ENCODE assay signal across 8 cellular contexts in the genomic region with DNA sequence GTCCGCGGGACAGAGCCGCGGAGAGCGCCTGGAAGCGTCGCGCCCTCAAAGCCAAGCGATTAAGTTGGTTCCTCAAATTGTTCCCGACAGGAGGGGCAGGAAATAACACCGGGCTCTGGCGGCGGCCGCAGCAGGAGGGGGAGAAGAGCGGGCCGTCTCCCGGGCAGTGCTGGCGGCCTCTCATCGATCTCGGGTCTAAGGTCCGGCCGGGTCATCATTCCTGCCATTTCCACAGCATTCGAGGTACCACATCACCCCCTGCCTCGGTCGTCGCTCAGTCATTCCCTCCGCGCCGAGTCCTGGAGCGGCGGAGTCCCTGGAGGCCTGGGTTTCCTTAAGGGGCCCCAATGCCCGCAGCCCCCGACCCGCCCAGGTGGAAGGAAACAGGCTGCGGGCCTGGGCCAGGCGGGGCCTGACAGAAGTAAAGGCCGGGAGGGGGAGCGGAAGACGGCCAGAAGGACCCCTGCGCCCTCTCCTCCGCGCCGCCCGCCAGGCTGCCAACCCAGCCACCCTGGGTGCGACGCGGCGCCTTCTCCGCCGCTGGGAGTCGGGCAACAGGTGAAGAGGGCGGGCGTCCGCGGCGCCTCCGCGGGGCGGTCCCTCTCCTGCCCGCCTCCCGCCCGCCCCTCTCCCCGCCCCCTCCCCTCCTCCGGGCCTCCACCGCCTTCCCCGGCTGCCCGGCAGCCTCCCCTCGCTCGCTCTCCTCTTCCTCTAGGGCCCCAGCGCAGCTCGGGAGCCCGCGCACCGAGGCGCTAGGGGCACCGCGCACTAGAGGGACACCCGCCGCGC. TPM values are rescaled to one million over a fixed set of nuclear protein-coding genes. Genes with fewer than 3 reads are reported as not detected.
DNase-seq lines count a peak whose midpoint lies in the region; ATAC-seq and TF ChIP-seq lines count a peak whose summit lies in the region.

A gene with protein sequence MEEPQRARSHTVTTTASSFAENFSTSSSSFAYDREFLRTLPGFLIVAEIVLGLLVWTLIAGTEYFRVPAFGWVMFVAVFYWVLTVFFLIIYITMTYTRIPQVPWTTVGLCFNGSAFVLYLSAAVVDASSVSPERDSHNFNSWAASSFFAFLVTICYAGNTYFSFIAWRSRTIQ (plus strand): TSS at position 654 of the 789 bp plus-strand sequence. CDS start 293 bp downstream, outside the sequence.

- TF ChIP-seq POLR2A in gastrocnemius medialis (IDR thresholded peaks at IDR 0.05) = peak; percentile 20 to 59

- H3K27me3 Mint-ChIP-seq in activated naive CD8-positive, alpha-beta T cell treated with anti-CD3 and anti-CD28 coated beads for 36 hours = peaks cover 20% of the 10 kb centered on the region

- H3K27ac Mint-ChIP-seq in activated naive CD8-positive, alpha-beta T cell treated with anti-CD3 and anti-CD28 coated beads for 36 hours = no peak within 1 kb of the TSS

- no peaks in the 10 kb centered on the region for H3K36me3 ChIP-seq in right atrium auricular region
- no peaks in the 10 kb centered on the region for H3K36me3 ChIP-seq in gastrocnemius medialis

- peak; percentile 81 for ATAC-seq in SK-N-SH treated with all-trans-retinoic acid at 6 μM for 48 hours
- ATAC-seq in gastrocnemius medialis = peak; percentile 35 to 67
- ATAC-seq in HG03280 (IDR thresholded peaks at IDR 0.05; ENCODE audit: unreplicated experiment) = no peak

- H3K4me3 ChIP-seq in right atrium auricular region (peak within 1 kb of the TSS; percentile 65 to 67), gastrocnemius medialis (peak within 1 kb of the TSS; percentile 60 to 79 (median 65))

- peaks cover 15% of the 10 kb centered on the region for H3K9me3 Mint-ChIP-seq in activated naive CD8-positive, alpha-beta T cell treated with anti-CD3 and anti-CD28 coated beads for 36 hours

- H3K9me3 ChIP-seq in right atrium auricular region (peaks cover 0 to 11% of the 10 kb centered on the region in 2 donors), gastrocnemius medialis (no peaks in the 10 kb centered on the region)

- intact Hi-C loops in gastrocnemius medialis (cut with DNase I; ENCODE audit: low total_unique reads) = loop anchor here (2.0 kb wide), 1 partner anchor 59 kb away; no protein-coding TSS in a partner anchor

- H3K4me1 ChIP-seq in right atrium auricular region (peaks cover 0 to 15% of the 10 kb centered on the region in 2 donors), gastrocnemius medialis (peaks cover 0 to 5% of the 10 kb centered on the region in 2 donors)

- no peak for TF ChIP-seq EP300 in Ishikawa (IDR thresholded peaks at IDR 0.05; ENCODE audit: borderline replicate concordance)

- H3K4me3 Mint-ChIP-seq in activated naive CD8-positive, alpha-beta T cell treated with anti-CD3 and anti-CD28 coated beads for 36 hours = peak within 1 kb of the TSS; percentile 81

- H3K27me3 ChIP-seq in right atrium auricular region = no peaks in the 10 kb centered on the region
- H3K27me3 ChIP-seq in gastrocnemius medialis = peaks cover 7 to 31% (median 8%) of the 10 kb centered on the region in 3 donors

- H3K36me3 Mint-ChIP-seq in activated naive CD8-positive, alpha-beta T cell treated with anti-CD3 and anti-CD28 coated beads for 36 hours = peaks cover 2% of the 10 kb centered on the region

- TF ChIP-seq RAD21 in Ishikawa (IDR thresholded peaks at IDR 0.05; ENCODE audit: low read depth) = no peak

- in situ Hi-C loops in gastrocnemius medialis (cut with MboI; ENCODE audit: low sequenced_read_pairs in 4 of 4) = no loop called here

- no peak for TF ChIP-seq CTCF in right atrium auricular region (IDR thresholded peaks at IDR 0.05)
- TF ChIP-seq CTCF in gastrocnemius medialis (IDR thresholded peaks at IDR 0.05 in 4 of 5, conservative IDR thresholded peaks at IDR 0.05 in 1 of 5) = no peak

- peaks cover 12% of the 10 kb centered on the region for H3K4me1 Mint-ChIP-seq in activated naive CD8-positive, alpha-beta T cell treated with anti-CD3 and anti-CD28 coated beads for 36 hours

- peak within 1 kb of the TSS; percentile 65 to 84 for H3K27ac ChIP-seq in right atrium auricular region
- H3K27ac ChIP-seq in gastrocnemius medialis = peak within 1 kb of the TSS; percentile 43 to 82 (median 78)

- DNase-seq in activated CD4-positive, CD25-positive, alpha-beta regulatory T cell (lab: John Stamatoyannopoulos, UW) = peak; percentile 16 to 46 (median 38)
- DNase-seq in activated CD4-positive, CD25-positive, alpha-beta regulatory T cell treated with anti-CD3 and anti-CD28 coated beads, Interleukin-2, amount 50 U/mL, for 72 hours = no peak
- peak; percentile 71 for DNase-seq in activated naive CD8-positive, alpha-beta T cell treated with anti-CD3 and anti-CD28 coated beads for 36 hours
- no peak for DNase-seq in right atrium auricular region (ENCODE audit: low spot score)
- no peak for DNase-seq in gastrocnemius medialis

TF ChIP-seq in Ishikawa, 13 proteins besides CTCF, POLR2A, EP300 and RAD21:
- TF ChIP-seq NFIC (IDR thresholded peaks at IDR 0.05) (no peak), YY1 (IDR thresholded peaks at IDR 0.05; ENCODE audit: low read depth) (0 out of 2 replicates have a peak, but pooled peaks have one; percentile 19), MAX (IDR thresholded peaks at IDR 0.05) (peak; percentile 71), CEBPB (IDR thresholded peaks at IDR 0.05) (no peak), TAF1 (IDR thresholded peaks at IDR 0.05; ENCODE audit: low read depth) (peak; percentile 41; the same call in 1 of the 2 replicates), ZBTB7A (IDR thresholded peaks at IDR 0.05; ENCODE audit: low read depth) (peak; percentile 31; the same call in 1 of the 2 replicates), TCF12 (IDR thresholded peaks at IDR 0.05; ENCODE audit: low read depth) (0 out of 2 replicates have a peak, but pooled peaks have one; percentile 0)
- TF ChIP-seq, protein P1, sequence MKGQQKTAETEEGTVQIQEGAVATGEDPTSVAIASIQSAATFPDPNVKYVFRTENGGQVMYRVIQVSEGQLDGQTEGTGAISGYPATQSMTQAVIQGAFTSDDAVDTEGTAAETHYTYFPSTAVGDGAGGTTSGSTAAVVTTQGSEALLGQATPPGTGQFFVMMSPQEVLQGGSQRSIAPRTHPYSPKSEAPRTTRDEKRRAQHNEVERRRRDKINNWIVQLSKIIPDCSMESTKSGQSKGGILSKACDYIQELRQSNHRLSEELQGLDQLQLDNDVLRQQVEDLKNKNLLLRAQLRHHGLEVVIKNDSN (IDR thresholded peaks at IDR 0.05) = no peak

TF ChIP-seq in SK-N-SH treated with all-trans-retinoic acid at 6 μM for 48 hours, 23 proteins besides CTCF, POLR2A, EP300 and RAD21:
- TF ChIP-seq GLIS3 (CRISPR knock-in tag; IDR thresholded peaks at IDR 0.05) (no peak), ZNF565 (CRISPR knock-in tag; conservative IDR thresholded peaks at IDR 0.05; ENCODE audit: low read depth) (no peak), ZFP3 (CRISPR knock-in tag; IDR thresholded peaks at IDR 0.05) (no peak), ZFP30 (CRISPR knock-in tag; IDR thresholded peaks at IDR 0.05) (no peak), ISL1 (CRISPR knock-in tag; IDR thresholded peaks at IDR 0.05) (no peak), ZNF70 (CRISPR knock-in tag; IDR thresholded peaks at IDR 0.05) (no peak), OSR1 (CRISPR knock-in tag; IDR thresholded peaks at IDR 0.05) (no peak), SNAI2 (CRISPR knock-in tag; IDR thresholded peaks at IDR 0.05) (no peak), ESRRG (CRISPR knock-in tag; IDR thresholded peaks at IDR 0.05) (no peak)
- TF ChIP-seq, protein P2, sequence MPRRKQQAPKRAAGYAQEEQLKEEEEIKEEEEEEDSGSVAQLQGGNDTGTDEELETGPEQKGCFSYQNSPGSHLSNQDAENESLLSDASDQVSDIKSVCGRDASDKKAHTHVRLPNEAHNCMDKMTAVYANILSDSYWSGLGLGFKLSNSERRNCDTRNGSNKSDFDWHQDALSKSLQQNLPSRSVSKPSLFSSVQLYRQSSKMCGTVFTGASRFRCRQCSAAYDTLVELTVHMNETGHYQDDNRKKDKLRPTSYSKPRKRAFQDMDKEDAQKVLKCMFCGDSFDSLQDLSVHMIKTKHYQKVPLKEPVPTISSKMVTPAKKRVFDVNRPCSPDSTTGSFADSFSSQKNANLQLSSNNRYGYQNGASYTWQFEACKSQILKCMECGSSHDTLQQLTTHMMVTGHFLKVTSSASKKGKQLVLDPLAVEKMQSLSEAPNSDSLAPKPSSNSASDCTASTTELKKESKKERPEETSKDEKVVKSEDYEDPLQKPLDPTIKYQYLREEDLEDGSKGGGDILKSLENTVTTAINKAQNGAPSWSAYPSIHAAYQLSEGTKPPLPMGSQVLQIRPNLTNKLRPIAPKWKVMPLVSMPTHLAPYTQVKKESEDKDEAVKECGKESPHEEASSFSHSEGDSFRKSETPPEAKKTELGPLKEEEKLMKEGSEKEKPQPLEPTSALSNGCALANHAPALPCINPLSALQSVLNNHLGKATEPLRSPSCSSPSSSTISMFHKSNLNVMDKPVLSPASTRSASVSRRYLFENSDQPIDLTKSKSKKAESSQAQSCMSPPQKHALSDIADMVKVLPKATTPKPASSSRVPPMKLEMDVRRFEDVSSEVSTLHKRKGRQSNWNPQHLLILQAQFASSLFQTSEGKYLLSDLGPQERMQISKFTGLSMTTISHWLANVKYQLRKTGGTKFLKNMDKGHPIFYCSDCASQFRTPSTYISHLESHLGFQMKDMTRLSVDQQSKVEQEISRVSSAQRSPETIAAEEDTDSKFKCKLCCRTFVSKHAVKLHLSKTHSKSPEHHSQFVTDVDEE (CRISPR knock-in tag; IDR thresholded peaks at IDR 0.05) = no peak

RNA-seq across cellular contexts. Expression of the gene that starts here (rescaled TPM):
- total RNA-seq in activated naive CD8-positive, alpha-beta T cell treated with anti-CD3 and anti-CD28 coated beads for 36 hours = 1 to 10 TPM; 5.0 to 5.4 TPM
- total RNA-seq in right atrium auricular region (1 to 10 TPM; 3.1 to 7.1 TPM), gastrocnemius medialis (1 to 10 TPM; 1.4 to 4.1 (median 2.9) TPM)

Comparison
In these comparisons a context has a peak if more than half of its experiments do, and no peak if none do; other contexts are left out.
1. DNase-seq: peak in activated CD4-positive, CD25-positive, alpha-beta regulatory T cell (4 of 4) and activated naive CD8-positive, alpha-beta T cell treated with anti-CD3 and anti-CD28 coated beads for 36 hours (single experiment); none in activated CD4-positive, CD25-positive, alpha-beta regulatory T cell treated with anti-CD3 and anti-CD28 coated beads, Interleukin-2, amount 50 U/mL, for 72 hours (single experiment), right atrium auricular region (single experiment) and gastrocnemius medialis (0 of 2).